Comparison of ENCODE assay signal across 17 cellular contexts in the genomic region with DNA sequence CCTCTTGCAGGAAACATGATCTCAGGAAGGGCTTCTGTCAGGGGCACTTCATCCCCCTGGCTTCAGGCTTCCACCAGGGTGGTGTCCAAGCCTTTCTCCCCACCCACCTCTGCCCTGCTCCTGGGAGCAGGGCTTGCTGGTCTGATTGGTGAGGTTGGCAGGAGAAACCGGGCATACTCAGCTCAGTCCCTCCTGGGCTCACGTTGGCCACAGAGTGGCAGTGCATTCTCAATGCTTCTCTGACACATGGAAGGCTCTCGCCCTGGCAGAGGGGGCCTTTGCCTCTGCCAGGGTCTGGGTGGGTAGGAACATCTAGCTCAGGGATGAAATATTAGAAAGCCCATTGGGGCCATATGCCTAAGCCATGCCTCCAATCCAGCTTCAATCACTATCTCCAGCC.
A peak's percentile ranks its signal among the peaks of the same experiment; 100 is the strongest.
DNase-seq lines count a peak whose midpoint lies in the region; ATAC-seq, FAIRE-seq and TF ChIP-seq lines count a peak whose summit lies in the region.
"Had no signal": no experiment of that assay in that cellular context is flagged by ENCODE, and none has a peak within 500 bp of the region (broad histone marks: within the 10 kb centered on the region; RNA-seq: fewer than 3 reads in every experiment).

No MANE protein-coding gene starts in this region.

- intact Hi-C loops in right cardiac atrium (cut with DNase I) (no loop called here), body of pancreas (cut with DNase I) (no loop called here), sigmoid colon (cut with DNase I) (no loop called here)
- intact Hi-C loops in activated T-helper 1 cell treated with anti-CD3 and anti-CD28 coated beads, Interleukin-12 subunit alpha, Interleukin-12 subunit beta, Interleukin-2, Interleukin-4 antibody, amounts not matched to agents 30 ng/mL and 10 ng/mL and 1 ng/mL, durations not matched to agents 14 hours and 24 hours and 36 hours (cut with micrococcal nuclease) = no loop called here

- no peaks in the 10 kb centered on the region for H3K4me1 Mint-ChIP-seq in activated T-helper 1 cell treated with anti-CD3 and anti-CD28 coated beads, Interleukin-12 subunit alpha, Interleukin-12 subunit beta, Interleukin-2, Interleukin-4 antibody, amounts not matched to agents 30 ng/mL and 10 ng/mL and 1 ng/mL, durations not matched to agents 14 hours and 24 hours and 36 hours (ENCODE audit: low read depth)
- H3K4me1 Mint-ChIP-seq: CD8-positive, alpha-beta memory T cell had no signal

- H3K9me3 ChIP-seq in right cardiac atrium (ENCODE audit: control insufficient read depth, low read length) (no peaks in the 10 kb centered on the region), small intestine (ENCODE audit: control insufficient read depth, low read depth) (no peaks in the 10 kb centered on the region), body of pancreas (no peaks in the 10 kb centered on the region), sigmoid colon (no peaks in the 10 kb centered on the region)
- H3K9me3 ChIP-seq: SJSA1 had no signal

- H3K36me3 ChIP-seq in small intestine (ENCODE audit: control insufficient read depth in 2 of 2, insufficient read depth in 2 of 2, low read length in 2 of 2) (no peaks in the 10 kb centered on the region), body of pancreas (replicated peaks in 1 of 2; ENCODE audit: insufficient read depth in 1 of 2, low read depth in 2 of 2) (no peaks in the 10 kb centered on the region), sigmoid colon (no peaks in the 10 kb centered on the region)
- H3K36me3 ChIP-seq: SJSA1 had no signal

- no peaks in the 10 kb centered on the region for H3K36me3 Mint-ChIP-seq in activated T-helper 1 cell treated with anti-CD3 and anti-CD28 coated beads, Interleukin-12 subunit alpha, Interleukin-12 subunit beta, Interleukin-2, Interleukin-4 antibody, amounts not matched to agents 30 ng/mL and 10 ng/mL and 1 ng/mL, durations not matched to agents 14 hours and 24 hours and 36 hours (ENCODE audit: low read depth)
- H3K36me3 Mint-ChIP-seq: activated CD4-positive, alpha-beta memory T cell treated with anti-CD3 and anti-CD28 coated beads for 36 hours; CD8-positive, alpha-beta memory T cell had no signal

- H3K9me3 Mint-ChIP-seq in activated T-helper 1 cell treated with anti-CD3 and anti-CD28 coated beads, Interleukin-12 subunit alpha, Interleukin-12 subunit beta, Interleukin-2, Interleukin-4 antibody, amounts not matched to agents 30 ng/mL and 10 ng/mL and 1 ng/mL, durations not matched to agents 14 hours and 24 hours and 36 hours = no peaks in the 10 kb centered on the region
- H3K9me3 Mint-ChIP-seq: activated CD4-positive, alpha-beta memory T cell treated with anti-CD3 and anti-CD28 coated beads for 36 hours; CD8-positive, alpha-beta memory T cell had no signal

- no peak overlapping the region for H3K4me3 ChIP-seq in right cardiac atrium (ENCODE audit: low read length)
- no peak overlapping the region for H3K4me3 ChIP-seq in small intestine (ENCODE audit: low read depth in 1 of 2, low read length in 2 of 2)
- no peak overlapping the region for H3K4me3 ChIP-seq in body of pancreas
- H3K4me3 ChIP-seq in sigmoid colon = no peak overlapping the region
- H3K4me3 ChIP-seq: coronary artery, SJSA1 had no signal

- H3K4me3 Mint-ChIP-seq in activated T-helper 1 cell treated with anti-CD3 and anti-CD28 coated beads, Interleukin-12 subunit alpha, Interleukin-12 subunit beta, Interleukin-2, Interleukin-4 antibody, amounts not matched to agents 30 ng/mL and 10 ng/mL and 1 ng/mL, durations not matched to agents 14 hours and 24 hours and 36 hours = no peak overlapping the region
- H3K4me3 Mint-ChIP-seq: activated CD4-positive, alpha-beta memory T cell treated with anti-CD3 and anti-CD28 coated beads for 36 hours; CD8-positive, alpha-beta memory T cell had no signal

- WGBS in right cardiac atrium = 40% methylated on average over 3 of the region's 3 CpGs
- WGBS in small intestine, 3 donors = 17 to 44% (median 19%) methylated on average over 2 to 3 of the region's 3 CpGs
- 27 to 35% methylated on average over 2 to 3 of the region's 3 CpGs for WGBS in body of pancreas, 2 donors
- WGBS in sigmoid colon, 2 donors = 17 to 56% methylated on average over 3 of the region's 3 CpGs

- H3K4me1 ChIP-seq in right cardiac atrium (ENCODE audit: control insufficient read depth, insufficient read depth, low read length) = peaks cover 1% of the 10 kb centered on the region
- no peaks in the 10 kb centered on the region for H3K4me1 ChIP-seq in small intestine (ENCODE audit: control insufficient read depth in 2 of 2, insufficient read depth in 1 of 2, low read depth in 1 of 2, low read length in 1 of 2)
- H3K4me1 ChIP-seq in body of pancreas = no peaks in the 10 kb centered on the region
- H3K4me1 ChIP-seq in sigmoid colon = no peaks in the 10 kb centered on the region
- H3K4me1 ChIP-seq: SJSA1 had no signal

- no peaks in the 10 kb centered on the region for H3K27me3 ChIP-seq in right cardiac atrium (ENCODE audit: control insufficient read depth, insufficient read depth)
- no peaks in the 10 kb centered on the region for H3K27me3 ChIP-seq in small intestine (ENCODE audit: control insufficient read depth in 2 of 2, insufficient read depth in 2 of 2, low read length in 2 of 2)
- H3K27me3 ChIP-seq in body of pancreas = no peaks in the 10 kb centered on the region
- no peaks in the 10 kb centered on the region for H3K27me3 ChIP-seq in sigmoid colon
- H3K27me3 ChIP-seq: SJSA1 had no signal

- TF ChIP-seq CTCF in body of pancreas (IDR thresholded peaks at IDR 0.05) (peak in 1 of 7 experiments; percentile 9), sigmoid colon (IDR thresholded peaks at IDR 0.05) (no peak)

- DNase-seq in NCI-H748 (lab: John Stamatoyannopoulos, UW; ENCODE audit: unreplicated experiment) (peak; percentile 12), NCI-H748 treated with DMSO at 0.1 percent for 48 hours (lab: John Stamatoyannopoulos, UW) (no peak), right cardiac atrium (peak in 1 of 3 donors; percentile 52), small intestine (peak; percentile 17), body of pancreas (no peak), sigmoid colon (no peak)
- DNase-seq in activated T-helper 1 cell treated with anti-CD3 and anti-CD28 coated beads, Interleukin-12 subunit alpha, Interleukin-12 subunit beta, Interleukin-2, Interleukin-4 antibody, amounts not matched to agents 30 ng/mL and 10 ng/mL and 1 ng/mL, durations not matched to agents 14 hours and 24 hours and 36 hours (ENCODE audit: low spot score) = no peak
- DNase-seq: activated CD4-positive, alpha-beta memory T cell treated with anti-CD3 and anti-CD28 coated beads for 36 hours; CD8-positive, alpha-beta memory T cell; kidney glomerular epithelial cell; NCI-H2081 treated with DMSO at 0.1 percent for 48 hours had no signal

- H3K27ac Mint-ChIP-seq in activated T-helper 1 cell treated with anti-CD3 and anti-CD28 coated beads, Interleukin-12 subunit alpha, Interleukin-12 subunit beta, Interleukin-2, Interleukin-4 antibody, amounts not matched to agents 30 ng/mL and 10 ng/mL and 1 ng/mL, durations not matched to agents 14 hours and 24 hours and 36 hours = no peak overlapping the region
- H3K27ac Mint-ChIP-seq: activated CD4-positive, alpha-beta memory T cell treated with anti-CD3 and anti-CD28 coated beads for 36 hours; CD8-positive, alpha-beta memory T cell; progenitor cell of endocrine pancreas had no signal

- ATAC-seq in SK-N-SH treated with all-trans-retinoic acid at 6 μM for 48 hours (peak; percentile 66), right cardiac atrium (peak; percentile 50 to 70), body of pancreas (no peak)
- ATAC-seq: esophagus mucosa had no signal

- FAIRE-seq in small intestine (lab: Jason Lieb, UNC) = no peak
- FAIRE-seq: TTC549 had no signal

- no peak for TF ChIP-seq POLR2A in body of pancreas (IDR thresholded peaks at IDR 0.05)
- TF ChIP-seq POLR2A in sigmoid colon (IDR thresholded peaks at IDR 0.05) = no peak

- no peak overlapping the region for H3K27ac ChIP-seq in right cardiac atrium (ENCODE audit: low read length)
- no peak overlapping the region for H3K27ac ChIP-seq in small intestine (ENCODE audit: low read depth in 1 of 2, low read length in 1 of 2)
- H3K27ac ChIP-seq in body of pancreas = no peak overlapping the region
- H3K27ac ChIP-seq in sigmoid colon = no peak overlapping the region
- H3K27ac ChIP-seq: coronary artery, SJSA1 had no signal

- H3K27me3 Mint-ChIP-seq in activated T-helper 1 cell treated with anti-CD3 and anti-CD28 coated beads, Interleukin-12 subunit alpha, Interleukin-12 subunit beta, Interleukin-2, Interleukin-4 antibody, amounts not matched to agents 30 ng/mL and 10 ng/mL and 1 ng/mL, durations not matched to agents 14 hours and 24 hours and 36 hours (ENCODE audit: insufficient read depth) = no peaks in the 10 kb centered on the region
- H3K27me3 Mint-ChIP-seq: progenitor cell of endocrine pancreas had no signal

- no peak for TF ChIP-seq EP300 in sigmoid colon (IDR thresholded peaks at IDR 0.05)

TF ChIP-seq in SK-N-SH treated with all-trans-retinoic acid at 6 μM for 48 hours, 23 proteins besides CTCF, POLR2A, EP300 and RAD21 (continues in another document):
- TF ChIP-seq BACH2 (CRISPR knock-in tag; IDR thresholded peaks at IDR 0.05; ENCODE audit: borderline replicate concordance) (no peak), ARNTL (CRISPR knock-in tag; IDR thresholded peaks at IDR 0.05; ENCODE audit: borderline replicate concordance, low read depth) (no peak), CSDC2 (CRISPR knock-in tag; IDR thresholded peaks at IDR 0.05) (no peak), ZNF8 (CRISPR knock-in tag; IDR thresholded peaks at IDR 0.05) (no peak), ZFP30 (CRISPR knock-in tag; IDR thresholded peaks at IDR 0.05) (no peak)
- TF ChIP-seq, protein P1, sequence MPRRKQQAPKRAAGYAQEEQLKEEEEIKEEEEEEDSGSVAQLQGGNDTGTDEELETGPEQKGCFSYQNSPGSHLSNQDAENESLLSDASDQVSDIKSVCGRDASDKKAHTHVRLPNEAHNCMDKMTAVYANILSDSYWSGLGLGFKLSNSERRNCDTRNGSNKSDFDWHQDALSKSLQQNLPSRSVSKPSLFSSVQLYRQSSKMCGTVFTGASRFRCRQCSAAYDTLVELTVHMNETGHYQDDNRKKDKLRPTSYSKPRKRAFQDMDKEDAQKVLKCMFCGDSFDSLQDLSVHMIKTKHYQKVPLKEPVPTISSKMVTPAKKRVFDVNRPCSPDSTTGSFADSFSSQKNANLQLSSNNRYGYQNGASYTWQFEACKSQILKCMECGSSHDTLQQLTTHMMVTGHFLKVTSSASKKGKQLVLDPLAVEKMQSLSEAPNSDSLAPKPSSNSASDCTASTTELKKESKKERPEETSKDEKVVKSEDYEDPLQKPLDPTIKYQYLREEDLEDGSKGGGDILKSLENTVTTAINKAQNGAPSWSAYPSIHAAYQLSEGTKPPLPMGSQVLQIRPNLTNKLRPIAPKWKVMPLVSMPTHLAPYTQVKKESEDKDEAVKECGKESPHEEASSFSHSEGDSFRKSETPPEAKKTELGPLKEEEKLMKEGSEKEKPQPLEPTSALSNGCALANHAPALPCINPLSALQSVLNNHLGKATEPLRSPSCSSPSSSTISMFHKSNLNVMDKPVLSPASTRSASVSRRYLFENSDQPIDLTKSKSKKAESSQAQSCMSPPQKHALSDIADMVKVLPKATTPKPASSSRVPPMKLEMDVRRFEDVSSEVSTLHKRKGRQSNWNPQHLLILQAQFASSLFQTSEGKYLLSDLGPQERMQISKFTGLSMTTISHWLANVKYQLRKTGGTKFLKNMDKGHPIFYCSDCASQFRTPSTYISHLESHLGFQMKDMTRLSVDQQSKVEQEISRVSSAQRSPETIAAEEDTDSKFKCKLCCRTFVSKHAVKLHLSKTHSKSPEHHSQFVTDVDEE (CRISPR knock-in tag; IDR thresholded peaks at IDR 0.05) = no peak

Comparison
In these comparisons a context has a peak if more than half of its experiments do, and no peak if none do; other contexts are left out.
1. DNase-seq: peak in NCI-H748 (single experiment) and small intestine (single experiment); none in NCI-H748 treated with DMSO at 0.1 percent for 48 hours (single experiment), body of pancreas (0 of 4), activated T-helper 1 cell treated with anti-CD3 and anti-CD28 coated beads, Interleukin-12 subunit alpha, Interleukin-12 subunit beta, Interleukin-2, Interleukin-4 antibody, amounts not matched to agents 30 ng/mL and 10 ng/mL and 1 ng/mL, durations not matched to agents 14 hours and 24 hours and 36 hours (single experiment) and sigmoid colon (single experiment).